Comparison of ENCODE assay signal across 8 cellular contexts in genomic region chr1:27772071-27772470, GRCh38. TPM values are rescaled to one million over a fixed set of nuclear protein-coding genes. Genes with fewer than 3 reads are reported as not detected.
A peak's percentile ranks its signal among the peaks of the same experiment; 100 is the strongest.
DNase-seq lines count a peak whose midpoint lies in the region; TF ChIP-seq lines count a peak whose summit lies in the region.

No MANE protein-coding gene starts in this region.

- peak overlapping the region; percentile 97 for H3K4me3 Mint-ChIP-seq in activated CD4-positive, alpha-beta T cell treated with anti-CD3 and anti-CD28 coated beads, Interleukin-2, amount 10 ng/mL, durations not matched to agents 7 days and 5 days
- H3K4me3 Mint-ChIP-seq in activated T-helper 2 cell treated with anti-CD3 and anti-CD28 coated beads, Interferon-gamma antibody, Interleukin-2, Interleukin-4, amounts not matched to agents 10 μg/mL and 5 μg/mL and 100 μg/mL, durations not matched to agents 14 hours and 24 hours and 36 hours (ENCODE audit: low read depth) = peak overlapping the region; percentile 94

- TF ChIP-seq POLR2A in testis (IDR thresholded peaks at IDR 0.05) = no peak

- H3K27me3 ChIP-seq in layer of hippocampus (ENCODE audit: control insufficient read depth, insufficient read depth, low read length) (no peaks in the 10 kb centered on the region), testis (no peaks in the 10 kb centered on the region)

- TF ChIP-seq CTCF in testis (IDR thresholded peaks at IDR 0.05) = no peak

- intact Hi-C loops in activated T-helper 2 cell treated with anti-CD3 and anti-CD28 coated beads, Interferon-gamma antibody, Interleukin-2, Interleukin-4, amounts not matched to agents 10 μg/mL and 5 μg/mL and 100 μg/mL, durations not matched to agents 14 hours and 24 hours and 36 hours (cut with micrococcal nuclease) = loop anchor here (1.0 to 5.0 kb wide), 4 partner anchors 59 to 537 kb away; partner anchors contain the start of genes TMEM222, WASF2 and WDTC1
- intact Hi-C loops in testis (cut with DNase I; ENCODE audit: low total_unique reads) = loop anchor here (10.0 kb wide), 1 partner anchor 53 kb away; no protein-coding TSS in a partner anchor

- no peaks in the 10 kb centered on the region for H3K9me3 Mint-ChIP-seq in activated CD4-positive, alpha-beta T cell treated with anti-CD3 and anti-CD28 coated beads, Interleukin-2, amount 10 ng/mL, durations not matched to agents 7 days and 5 days
- no peaks in the 10 kb centered on the region for H3K9me3 Mint-ChIP-seq in activated T-helper 2 cell treated with anti-CD3 and anti-CD28 coated beads, Interferon-gamma antibody, Interleukin-2, Interleukin-4, amounts not matched to agents 10 μg/mL and 5 μg/mL and 100 μg/mL, durations not matched to agents 14 hours and 24 hours and 36 hours

- peaks cover 29% of the 10 kb centered on the region for H3K4me1 Mint-ChIP-seq in activated CD4-positive, alpha-beta T cell treated with anti-CD3 and anti-CD28 coated beads, Interleukin-2, amount 10 ng/mL, durations not matched to agents 7 days and 5 days
- H3K4me1 Mint-ChIP-seq in activated T-helper 2 cell treated with anti-CD3 and anti-CD28 coated beads, Interferon-gamma antibody, Interleukin-2, Interleukin-4, amounts not matched to agents 10 μg/mL and 5 μg/mL and 100 μg/mL, durations not matched to agents 14 hours and 24 hours and 36 hours (ENCODE audit: low read depth) = peaks cover 22% of the 10 kb centered on the region

- WGBS in testis, 2 donors = 16 to 23% methylated on average over 6 of the region's 6 CpGs

- H3K27me3 Mint-ChIP-seq in activated CD4-positive, alpha-beta T cell treated with anti-CD3 and anti-CD28 coated beads, Interleukin-2, amount 10 ng/mL, durations not matched to agents 7 days and 5 days = no peaks in the 10 kb centered on the region
- no peaks in the 10 kb centered on the region for H3K27me3 Mint-ChIP-seq in activated T-helper 2 cell treated with anti-CD3 and anti-CD28 coated beads, Interferon-gamma antibody, Interleukin-2, Interleukin-4, amounts not matched to agents 10 μg/mL and 5 μg/mL and 100 μg/mL, durations not matched to agents 14 hours and 24 hours and 36 hours (ENCODE audit: low read depth)

- no peaks in the 10 kb centered on the region for H3K36me3 ChIP-seq in testis (ENCODE audit: low read depth, missing control alignments)

- peaks cover 4% of the 10 kb centered on the region for H3K4me1 ChIP-seq in testis

- POLR2A ChIA-PET in activated CD4-positive, alpha-beta T cell treated with anti-CD3 and anti-CD28 coated beads, Interleukin-2, amount 10 ng/mL, durations not matched to agents 7 days and 5 days (lab: Charles Lee) = interaction anchor here (1.0 kb wide), 1 partner anchor 46 kb away, joined by 3 read pairs; the partner anchor contains the start of gene FAM76A

- peak overlapping the region; percentile 85 for H3K27ac ChIP-seq in layer of hippocampus (ENCODE audit: low read depth, low read length)
- H3K27ac ChIP-seq in testis = peak overlapping the region; percentile 72 to 94

- peak overlapping the region; percentile 94 for H3K27ac Mint-ChIP-seq in activated CD4-positive, alpha-beta T cell treated with anti-CD3 and anti-CD28 coated beads, Interleukin-2, amount 10 ng/mL, durations not matched to agents 7 days and 5 days
- peak overlapping the region; percentile 96 for H3K27ac Mint-ChIP-seq in activated T-helper 2 cell treated with anti-CD3 and anti-CD28 coated beads, Interferon-gamma antibody, Interleukin-2, Interleukin-4, amounts not matched to agents 10 μg/mL and 5 μg/mL and 100 μg/mL, durations not matched to agents 14 hours and 24 hours and 36 hours

- peak overlapping the region; percentile 80 to 93 for H3K4me3 ChIP-seq in testis

- no peak for DNase-seq in activated CD4-positive, alpha-beta T cell treated with anti-CD3 and anti-CD28 coated beads, Interleukin-2, amount 10 ng/mL, durations not matched to agents 7 days and 5 days
- DNase-seq in activated CD4-positive, alpha-beta T cell treated with anti-CD3 and anti-CD28 coated beads for 4 hours = no peak
- DNase-seq in activated T-helper 2 cell treated with anti-CD3 and anti-CD28 coated beads, Interferon-gamma antibody, Interleukin-2, Interleukin-4, amounts not matched to agents 10 μg/mL and 5 μg/mL and 100 μg/mL, durations not matched to agents 14 hours and 24 hours and 36 hours (ENCODE audit: low spot score) = no peak
- DNase-seq in testis = no peak
- no peak for DNase-seq in HuH-7.5 (ENCODE audit: low spot score)
- DNase-seq in globus pallidus (ENCODE audit: low spot score) = no peak
- no peak for DNase-seq in occipital lobe (lab: John Stamatoyannopoulos, UW)

- peaks cover 9% of the 10 kb centered on the region for H3K36me3 Mint-ChIP-seq in activated CD4-positive, alpha-beta T cell treated with anti-CD3 and anti-CD28 coated beads, Interleukin-2, amount 10 ng/mL, durations not matched to agents 7 days and 5 days (ENCODE audit: low read depth)
- peaks cover 6% of the 10 kb centered on the region for H3K36me3 Mint-ChIP-seq in activated T-helper 2 cell treated with anti-CD3 and anti-CD28 coated beads, Interferon-gamma antibody, Interleukin-2, Interleukin-4, amounts not matched to agents 10 μg/mL and 5 μg/mL and 100 μg/mL, durations not matched to agents 14 hours and 24 hours and 36 hours (ENCODE audit: low read depth)

- CTCF ChIA-PET in activated CD4-positive, alpha-beta T cell treated with anti-CD3 and anti-CD28 coated beads, Interleukin-2, amount 10 ng/mL, durations not matched to agents 7 days and 5 days (lab: Charles Lee) = interaction anchor here (0.6 to 3.1 kb wide), 6 partner anchors 9 to 406 kb away, joined by 3 to 13 read pairs (median 3); partner anchors contain the start of genes FAM76A and MAP3K6

- no peaks in the 10 kb centered on the region for H3K9me3 ChIP-seq in testis

RNA-seq across cellular contexts. Expression of gene STX12, which starts 0.9 kb away (rescaled TPM):
- 10 to 100 TPM; 25.4 to 28.7 TPM for total RNA-seq in activated CD4-positive, alpha-beta T cell treated with anti-CD3 and anti-CD28 coated beads, Interleukin-2, amount 10 ng/mL, durations not matched to agents 7 days and 5 days
- 23.3 and 25.9 TPM in 2 replicates for total RNA-seq in activated T-helper 2 cell treated with anti-CD3 and anti-CD28 coated beads, Interferon-gamma antibody, Interleukin-2, Interleukin-4, amounts not matched to agents 10 μg/mL and 5 μg/mL and 100 μg/mL, durations not matched to agents 14 hours and 24 hours and 36 hours
- total RNA-seq in testis (10 to 100 TPM; 39.1 to 46.7 TPM), occipital lobe (165 TPM)
- 32.0 TPM for polyA plus RNA-seq in testis (ENCODE audit: insufficient read depth, low read depth, low replicate concordance)

RNA-seq across cellular contexts. Expression of gene FAM76A, which starts 46.3 kb away (rescaled TPM):
- 10 to 100 TPM; 16.8 to 18.9 TPM for total RNA-seq in activated CD4-positive, alpha-beta T cell treated with anti-CD3 and anti-CD28 coated beads, Interleukin-2, amount 10 ng/mL, durations not matched to agents 7 days and 5 days
- total RNA-seq in activated T-helper 2 cell treated with anti-CD3 and anti-CD28 coated beads, Interferon-gamma antibody, Interleukin-2, Interleukin-4, amounts not matched to agents 10 μg/mL and 5 μg/mL and 100 μg/mL, durations not matched to agents 14 hours and 24 hours and 36 hours = 13.6 and 14.0 TPM in 2 replicates
- 10 to 100 TPM; 22.6 to 23.0 TPM for total RNA-seq in testis
- 26.6 TPM for polyA plus RNA-seq in testis (ENCODE audit: insufficient read depth, low read depth, low replicate concordance)
- total RNA-seq in occipital lobe = 18.2 TPM

RNA-seq across cellular contexts. Expression of gene PPP1R8, which starts 58.5 kb away (rescaled TPM):
- total RNA-seq in activated CD4-positive, alpha-beta T cell treated with anti-CD3 and anti-CD28 coated beads, Interleukin-2, amount 10 ng/mL, durations not matched to agents 7 days and 5 days = 10 to 100 TPM; 55.8 to 57.5 TPM
- 67.3 and 71.8 TPM in 2 replicates for total RNA-seq in activated T-helper 2 cell treated with anti-CD3 and anti-CD28 coated beads, Interferon-gamma antibody, Interleukin-2, Interleukin-4, amounts not matched to agents 10 μg/mL and 5 μg/mL and 100 μg/mL, durations not matched to agents 14 hours and 24 hours and 36 hours
- total RNA-seq in testis (10 to 100 TPM; 39.4 to 57.7 TPM), occipital lobe (51.9 TPM)
- 49.4 TPM for polyA plus RNA-seq in testis (ENCODE audit: insufficient read depth, low read depth, low replicate concordance)
